32 cellular contexts compared by ENCODE assay signal in the genomic region with DNA sequence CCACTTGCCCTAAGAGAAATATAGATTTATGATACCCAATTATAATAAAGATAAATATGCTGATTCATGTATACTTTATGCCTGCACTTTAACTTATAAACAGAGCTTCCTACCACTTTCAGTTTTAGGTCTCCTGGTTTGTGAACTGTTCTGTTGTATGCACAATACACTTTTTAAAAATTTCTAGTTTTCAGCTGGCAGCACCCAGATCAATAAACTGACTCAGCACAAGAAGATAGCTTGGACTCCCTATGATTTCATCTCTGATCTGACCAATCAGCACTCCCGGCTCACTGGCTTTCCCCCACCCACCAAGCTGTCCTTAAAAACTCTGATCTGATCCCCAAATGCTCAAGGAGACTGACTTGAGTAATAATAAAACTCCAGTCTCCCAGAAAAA. TPM values are rescaled to one million over a fixed set of nuclear protein-coding genes. Genes with fewer than 3 reads are reported as not detected.
"Had no signal": no experiment of that assay in that cellular context is flagged by ENCODE, and none has a peak within 500 bp of the region (broad histone marks: within the 10 kb centered on the region; RNA-seq: fewer than 3 reads in every experiment).

No MANE protein-coding gene starts in this region.

- H3K9me3 ChIP-seq: heart right ventricle, left lung, mucosa of descending colon, neutrophil, pancreas, suprapubic skin, vagina had no signal

- H3K4me2 ChIP-seq: smooth muscle cell had no signal

- H3K27me3 Mint-ChIP-seq: stimulated activated naive CD8-positive, alpha-beta T cell treated with anti-CD3 and anti-CD28 coated beads, Interleukin-15, amount 100 ng/mL, for 72 hours had no signal

- H3K4me1 ChIP-seq: heart right ventricle, left lung, pancreas, suprapubic skin, vagina had no signal

- H3K9me3 Mint-ChIP-seq: effector memory CD8-positive, alpha-beta T cell; mesothelial cell of epicardium; natural killer cell treated with Interleukin-12 subunit alpha and Interleukin-12 subunit beta and Interleukin-15 and Interleukin-18, amount 100 ng/mL, for 72 hours; stimulated activated naive CD8-positive, alpha-beta T cell treated with anti-CD3 and anti-CD28 coated beads, Interleukin-15, amount 100 ng/mL, for 72 hours had no signal

- FAIRE-seq: endometrium, islet of Langerhans, pancreas had no signal

- H3K27ac Mint-ChIP-seq: effector memory CD8-positive, alpha-beta T cell; mesothelial cell of epicardium; naive B cell; natural killer cell treated with Interleukin-12 subunit alpha and Interleukin-12 subunit beta and Interleukin-15 and Interleukin-18, amount 100 ng/mL, for 72 hours; stimulated activated naive CD8-positive, alpha-beta T cell treated with anti-CD3 and anti-CD28 coated beads, Interleukin-15, amount 100 ng/mL, for 72 hours had no signal

- H3K4me3 ChIP-seq: heart right ventricle, left lung, mucosa of descending colon, pancreas, smooth muscle cell, suprapubic skin, vagina had no signal

- H3K36me3 Mint-ChIP-seq: mesothelial cell of epicardium; naive B cell; natural killer cell treated with Interleukin-12 subunit alpha and Interleukin-12 subunit beta and Interleukin-15 and Interleukin-18, amount 100 ng/mL, for 72 hours had no signal

- H3K4me1 Mint-ChIP-seq: naive B cell had no signal

- ATAC-seq: effector memory CD8-positive, alpha-beta T cell; left cardiac atrium; left lung; mucosa of descending colon; natural killer cell treated with Interleukin-12 subunit alpha and Interleukin-12 subunit beta and Interleukin-15 and Interleukin-18, amount 100 ng/mL, for 72 hours; pancreas; sciatic nerve; stimulated activated naive CD8-positive, alpha-beta T cell treated with anti-CD3 and anti-CD28 coated beads, Interleukin-15, amount 100 ng/mL, for 72 hours had no signal

- H3K36me3 ChIP-seq: heart right ventricle, left lung, neutrophil, pancreas, suprapubic skin, vagina had no signal

- H3K27me3 ChIP-seq: left lung, suprapubic skin, vagina had no signal

- H3K27ac ChIP-seq: heart right ventricle, left lung, neutrophil, pancreas, suprapubic skin, vagina had no signal

- H3K4me3 Mint-ChIP-seq: effector memory CD8-positive, alpha-beta T cell; mesothelial cell of epicardium; naive B cell; natural killer cell treated with Interleukin-12 subunit alpha and Interleukin-12 subunit beta and Interleukin-15 and Interleukin-18, amount 100 ng/mL, for 72 hours; neural crest cell; stimulated activated naive CD8-positive, alpha-beta T cell treated with anti-CD3 and anti-CD28 coated beads, Interleukin-15, amount 100 ng/mL, for 72 hours had no signal

- DNase-seq: cortex of kidney; effector memory CD8-positive, alpha-beta T cell; foreskin melanocyte; glutamatergic neuron; heart right ventricle; hippocampal formation; left cardiac atrium; left lung; mesenchymal stem cell; mucosa of descending colon; naive B cell; pancreas; retina; stimulated activated CD4-positive, alpha-beta T cell treated with anti-CD3 and anti-CD28 coated beads, Interleukin-12 subunit alpha, Interleukin-12 subunit beta, amount 100 ng/mL, for 4 hours; stimulated activated CD4-positive, alpha-beta T cell treated with anti-CD3 and anti-CD28 coated beads, Interleukin-1b, Interleukin-23, amount 100 ng/mL, for 48 hours; stimulated activated CD4-positive, alpha-beta T cell treated with anti-CD3 and anti-CD28 coated beads, Interleukin-4, amount 100 ng/mL, for 1 hour; stimulated activated CD8-positive, alpha-beta memory T cell treated with anti-CD3 and anti-CD28 coated beads, Interleukin-4, amount 100 ng/mL, for 48 hours; stimulated activated naive CD4-positive, alpha-beta T cell; stimulated activated naive CD8-positive, alpha-beta T cell treated with anti-CD3 and anti-CD28 coated beads, Interleukin-15, amount 100 ng/mL, for 72 hours; trophoblast cell had no signal

RNA-seq across cellular contexts. Expression of gene FAM181B, which starts 33.5 kb away (rescaled TPM):
- total RNA-seq: dermis microvascular lymphatic vessel endothelial cell; left lung; lung microvascular endothelial cell; natural killer cell treated with Interleukin-12 subunit alpha and Interleukin-12 subunit beta and Interleukin-15 and Interleukin-18, amount 100 ng/mL, for 72 hours; smooth muscle cell had no signal
- polyA plus RNA-seq: smooth muscle cell had no signal
